In genomic region chr4:56183344-56183959, GRCh38 we compare ENCODE assay signal across 9 cellular contexts.
DNase-seq lines count a peak whose midpoint lies in the region; ATAC-seq and TF ChIP-seq lines count a peak whose summit lies in the region.
"Had no signal": no experiment of that assay in that cellular context is flagged by ENCODE, and none has a peak within 500 bp of the region (broad histone marks: within the 10 kb centered on the region; RNA-seq: fewer than 3 reads in every experiment).

No MANE protein-coding gene starts in this region.

- peak overlapping the region; percentile 13 for H3K4me3 Mint-ChIP-seq in memory B cell
- no peak overlapping the region for H3K4me3 Mint-ChIP-seq in activated CD8-positive, alpha-beta memory T cell treated with anti-CD3 and anti-CD28 coated beads, Interleukin-2, amount 10 ng/mL, durations not matched to agents 7 days and 5 days

- H3K36me3 Mint-ChIP-seq in memory B cell, result no peaks in the 10 kb centered on the region
- no peaks in the 10 kb centered on the region for H3K36me3 Mint-ChIP-seq in activated CD8-positive, alpha-beta memory T cell treated with anti-CD3 and anti-CD28 coated beads, Interleukin-2, amount 10 ng/mL, durations not matched to agents 7 days and 5 days

- ATAC-seq in GM18511 (IDR thresholded peaks at IDR 0.05; ENCODE audit: unreplicated experiment) (peak; percentile 77), GM21786 (IDR thresholded peaks at IDR 0.05; ENCODE audit: unreplicated experiment) (peak; percentile 83), memory B cell (ENCODE audit: low read depth) (peak; percentile 96)
- no peak for ATAC-seq in activated CD8-positive, alpha-beta memory T cell treated with anti-CD3 and anti-CD28 coated beads, Interleukin-2, amount 10 ng/mL, durations not matched to agents 7 days and 5 days

- no peaks in the 10 kb centered on the region for H3K4me1 ChIP-seq in MM.1S (ENCODE audit: low read length)
- no peaks in the 10 kb centered on the region for H3K4me1 ChIP-seq in osteoblast (ENCODE audit: insufficient read depth, low read length)

- H3K36me3 ChIP-seq in MM.1S (replicated peaks; ENCODE audit: insufficient read depth, low read length), result no peaks in the 10 kb centered on the region
- H3K36me3 ChIP-seq in osteoblast (ENCODE audit: insufficient read depth, low read length), result no peaks in the 10 kb centered on the region

- H3K9me3 Mint-ChIP-seq in memory B cell, result peaks cover 1% of the 10 kb centered on the region
- no peaks in the 10 kb centered on the region for H3K9me3 Mint-ChIP-seq in activated CD8-positive, alpha-beta memory T cell treated with anti-CD3 and anti-CD28 coated beads, Interleukin-2, amount 10 ng/mL, durations not matched to agents 7 days and 5 days (ENCODE audit: low read depth)

- H3K27ac ChIP-seq in MM.1S (ENCODE audit: low read length) (peak overlapping the region; percentile 48; the same call in 1 of the 2 replicates), osteoblast (ENCODE audit: low read depth, low read length) (no peak overlapping the region)

- H3K27ac Mint-ChIP-seq in memory B cell, result peak overlapping the region; percentile 65
- H3K27ac Mint-ChIP-seq in activated CD8-positive, alpha-beta memory T cell treated with anti-CD3 and anti-CD28 coated beads, Interleukin-2, amount 10 ng/mL, durations not matched to agents 7 days and 5 days, result no peak overlapping the region

- H3K9ac ChIP-seq in MM.1S (ENCODE audit: low read length), result no peak overlapping the region

- peaks cover 24% of the 10 kb centered on the region for H3K4me1 Mint-ChIP-seq in memory B cell
- H3K4me1 Mint-ChIP-seq in activated CD8-positive, alpha-beta memory T cell treated with anti-CD3 and anti-CD28 coated beads, Interleukin-2, amount 10 ng/mL, durations not matched to agents 7 days and 5 days, result peaks cover 11% of the 10 kb centered on the region

- peak overlapping the region; percentile 51 for H3K4me2 ChIP-seq in MM.1S (ENCODE audit: low read depth, low read length)
- no peak overlapping the region for H3K4me2 ChIP-seq in osteoblast (ENCODE audit: insufficient read depth, low read length)

- no peaks in the 10 kb centered on the region for H3K9me3 ChIP-seq in MM.1S (replicated peaks; ENCODE audit: insufficient read depth, low read length)
- H3K9me3 ChIP-seq in osteoblast (ENCODE audit: low read depth, low read length), result no peaks in the 10 kb centered on the region

- H3K79me2 ChIP-seq in MM.1S (ENCODE audit: low read length) (no peaks in the 10 kb centered on the region), osteoblast (ENCODE audit: insufficient read depth, low read length) (no peaks in the 10 kb centered on the region)

- CTCF ChIA-PET in activated CD8-positive, alpha-beta memory T cell treated with anti-CD3 and anti-CD28 coated beads, Interleukin-2, amount 10 ng/mL, durations not matched to agents 7 days and 5 days (lab: Charles Lee), result no interaction called here

- TF ChIP-seq CTCF in MM.1S (IDR thresholded peaks at IDR 0.05; ENCODE audit: low read length), result peak; percentile 37
- TF ChIP-seq CTCF in osteoblast (IDR thresholded peaks at IDR 0.05; ENCODE audit: extremely low read depth, low read depth, low read length), result no peak

- H3K27me3 ChIP-seq in MM.1S (replicated peaks; ENCODE audit: insufficient read depth, low read length) (no peaks in the 10 kb centered on the region), osteoblast (ENCODE audit: insufficient read depth, low read length) (no peaks in the 10 kb centered on the region)

- H3F3A ChIP-seq in MM.1S (ENCODE audit: insufficient read depth, low read length), result no peaks in the 10 kb centered on the region

- no peaks in the 10 kb centered on the region for H3K9me2 ChIP-seq in MM.1S (replicated peaks; ENCODE audit: insufficient read depth, low read length)

- H3K27me3 Mint-ChIP-seq in memory B cell, result no peaks in the 10 kb centered on the region
- H3K27me3 Mint-ChIP-seq in activated CD8-positive, alpha-beta memory T cell treated with anti-CD3 and anti-CD28 coated beads, Interleukin-2, amount 10 ng/mL, durations not matched to agents 7 days and 5 days, result peaks cover 7% of the 10 kb centered on the region

- no peaks in the 10 kb centered on the region for H4K20me1 ChIP-seq in MM.1S (ENCODE audit: insufficient read depth, low read length)
- H4K20me1 ChIP-seq in osteoblast (ENCODE audit: insufficient read depth, low read length), result no peaks in the 10 kb centered on the region

- H2AFZ ChIP-seq in MM.1S (ENCODE audit: low read length) (peak overlapping the region; percentile 73), osteoblast (ENCODE audit: low read length) (no peak overlapping the region)

- H3K4me3 ChIP-seq in MM.1S (ENCODE audit: low read length), result no peak overlapping the region
- H3K4me3 ChIP-seq in osteoblast (ENCODE audit: insufficient read depth, low read length), result no peak overlapping the region

- peak; percentile 45 for DNase-seq in MM.1S
- peak in 1 of 2 donors; percentile 10 for DNase-seq in memory B cell (ENCODE audit: low spot score in 2 of 2)
- DNase-seq in osteoblast (ENCODE audit: insufficient read length, low spot score, missing footprints), result no peak
- no peak for DNase-seq in activated CD8-positive, alpha-beta memory T cell treated with anti-CD3 and anti-CD28 coated beads, Interleukin-2, amount 10 ng/mL, durations not matched to agents 7 days and 5 days
- DNase-seq in mesenteric fat pad (ENCODE audit: low spot score), result no peak
- no peak for DNase-seq in NCI-H1048 (lab: John Stamatoyannopoulos, UW)
- DNase-seq: activated CD4-positive, alpha-beta T cell treated with anti-CD3 and anti-CD28 coated beads, Interleukin-2, amount 50 U/mL, for 4 hours had no signal
